1 cellular context compared by ENCODE assay signal in the genomic region with DNA sequence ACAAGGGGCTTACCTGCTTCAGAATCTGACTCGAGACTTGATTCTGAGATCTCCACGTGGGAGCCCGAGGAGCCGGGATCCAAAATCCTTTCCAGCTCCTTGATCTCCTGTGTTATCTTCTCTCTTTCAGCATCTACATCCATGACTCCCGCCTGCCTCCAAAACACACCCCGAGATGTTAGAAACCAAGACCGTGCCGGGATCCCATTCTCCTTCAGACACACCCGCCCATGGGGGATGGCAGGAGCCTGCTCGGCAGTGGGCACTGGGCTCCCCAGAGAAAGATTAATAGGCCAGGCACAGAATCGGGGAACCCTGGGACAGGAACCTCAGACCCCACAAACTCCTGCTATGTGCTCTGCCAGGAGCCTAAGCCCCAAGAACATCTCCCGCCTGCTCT.
TF ChIP-seq lines count a peak whose summit lies in the region.

No MANE protein-coding gene starts in this region.

TF ChIP-seq in A549, 52 proteins besides CTCF, POLR2A, EP300 and RAD21:
- no peak for TF ChIP-seq CHD4 (IDR thresholded peaks at IDR 0.05; ENCODE audit: borderline replicate concordance)
- TF ChIP-seq POLR2AphosphoS2 (conservative IDR thresholded peaks at IDR 0.05; ENCODE audit: low read length), result no peak
- no peak for TF ChIP-seq RARB (CRISPR knock-in tag; IDR thresholded peaks at IDR 0.05)
- no peak for TF ChIP-seq HEYL (CRISPR knock-in tag; IDR thresholded peaks at IDR 0.05)
- no peak for TF ChIP-seq CBX8 (IDR thresholded peaks at IDR 0.05)
- TF ChIP-seq NFE2L2 (conservative IDR thresholded peaks at IDR 0.05; ENCODE audit: low read length), result no peak
- TF ChIP-seq EHMT2 (IDR thresholded peaks at IDR 0.05; ENCODE audit: low read depth), result no peak
- TF ChIP-seq PHF8 (IDR thresholded peaks at IDR 0.05; ENCODE audit: borderline replicate concordance, low read depth), result no peak
- TF ChIP-seq JUN (IDR thresholded peaks at IDR 0.05), result no peak
- TF ChIP-seq BHLHE40 (IDR thresholded peaks at IDR 0.05; ENCODE audit: low read depth, low read length), result no peak
- TF ChIP-seq HOXB13 (CRISPR knock-in tag; IDR thresholded peaks at IDR 0.05; ENCODE audit: low read depth), result no peak
- no peak for TF ChIP-seq MAFK (IDR thresholded peaks at IDR 0.05; ENCODE audit: partially characterized antibody)
- TF ChIP-seq ELK1 (IDR thresholded peaks at IDR 0.05; ENCODE audit: low read depth, low read length), result no peak
- TF ChIP-seq FOSB (CRISPR knock-in tag; IDR thresholded peaks at IDR 0.05), result no peak
- no peak for TF ChIP-seq CEBPB (IDR thresholded peaks at IDR 0.05)
- TF ChIP-seq NR3C1 (IDR thresholded peaks at IDR 0.05), result no peak
- TF ChIP-seq, protein P1, sequence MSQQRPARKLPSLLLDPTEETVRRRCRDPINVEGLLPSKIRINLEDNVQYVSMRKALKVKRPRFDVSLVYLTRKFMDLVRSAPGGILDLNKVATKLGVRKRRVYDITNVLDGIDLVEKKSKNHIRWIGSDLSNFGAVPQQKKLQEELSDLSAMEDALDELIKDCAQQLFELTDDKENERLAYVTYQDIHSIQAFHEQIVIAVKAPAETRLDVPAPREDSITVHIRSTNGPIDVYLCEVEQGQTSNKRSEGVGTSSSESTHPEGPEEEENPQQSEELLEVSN (IDR thresholded peaks at IDR 0.05; ENCODE audit: borderline replicate concordance, low read depth), result no peak
- TF ChIP-seq GATA3 (IDR thresholded peaks at IDR 0.05; ENCODE audit: borderline replicate concordance), result no peak
- TF ChIP-seq, protein P2, sequence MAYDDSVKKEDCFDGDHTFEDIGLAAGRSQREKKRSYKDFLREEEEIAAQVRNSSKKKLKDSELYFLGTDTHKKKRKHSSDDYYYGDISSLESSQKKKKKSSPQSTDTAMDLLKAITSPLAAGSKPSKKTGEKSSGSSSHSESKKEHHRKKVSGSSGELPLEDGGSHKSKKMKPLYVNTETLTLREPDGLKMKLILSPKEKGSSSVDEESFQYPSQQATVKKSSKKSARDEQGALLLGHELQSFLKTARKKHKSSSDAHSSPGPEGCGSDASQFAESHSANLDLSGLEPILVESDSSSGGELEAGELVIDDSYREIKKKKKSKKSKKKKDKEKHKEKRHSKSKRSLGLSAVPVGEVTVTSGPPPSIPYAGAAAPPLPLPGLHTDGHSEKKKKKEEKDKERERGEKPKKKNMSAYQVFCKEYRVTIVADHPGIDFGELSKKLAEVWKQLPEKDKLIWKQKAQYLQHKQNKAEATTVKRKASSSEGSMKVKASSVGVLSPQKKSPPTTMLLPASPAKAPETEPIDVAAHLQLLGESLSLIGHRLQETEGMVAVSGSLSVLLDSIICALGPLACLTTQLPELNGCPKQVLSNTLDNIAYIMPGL (CRISPR knock-in tag; IDR thresholded peaks at IDR 0.05; ENCODE audit: borderline replicate concordance), result no peak
